ENCODE assay signal across 1 cellular context in the genomic region with DNA sequence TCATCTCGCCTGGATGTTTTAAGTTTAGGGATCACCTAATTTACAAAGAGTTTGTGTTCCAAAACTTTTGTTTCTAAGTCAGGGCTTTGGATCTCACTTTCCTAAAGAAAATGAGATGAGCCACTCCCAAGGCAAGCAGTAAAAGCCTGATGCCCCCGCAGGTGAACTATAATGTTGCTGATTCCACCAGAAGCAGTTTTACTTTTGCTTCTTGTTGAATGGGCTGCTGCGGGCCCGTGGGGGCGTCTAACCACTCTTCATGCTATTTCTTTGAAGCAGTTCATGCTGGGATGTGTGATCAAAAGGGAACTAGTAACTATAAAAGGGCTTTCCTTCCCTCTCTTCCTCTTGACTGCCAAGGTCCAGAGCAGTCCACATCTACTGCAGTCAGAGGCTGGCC.
TF ChIP-seq lines count a peak whose summit lies in the region.

No MANE protein-coding gene starts in this region.

TF ChIP-seq in WTC11, 78 proteins besides CTCF, POLR2A, EP300 and RAD21 (continued from another document):
- TF ChIP-seq, protein P1, sequence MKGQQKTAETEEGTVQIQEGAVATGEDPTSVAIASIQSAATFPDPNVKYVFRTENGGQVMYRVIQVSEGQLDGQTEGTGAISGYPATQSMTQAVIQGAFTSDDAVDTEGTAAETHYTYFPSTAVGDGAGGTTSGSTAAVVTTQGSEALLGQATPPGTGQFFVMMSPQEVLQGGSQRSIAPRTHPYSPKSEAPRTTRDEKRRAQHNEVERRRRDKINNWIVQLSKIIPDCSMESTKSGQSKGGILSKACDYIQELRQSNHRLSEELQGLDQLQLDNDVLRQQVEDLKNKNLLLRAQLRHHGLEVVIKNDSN (CRISPR knock-in tag; IDR thresholded peaks at IDR 0.05): no peak
- TF ChIP-seq, protein P2, sequence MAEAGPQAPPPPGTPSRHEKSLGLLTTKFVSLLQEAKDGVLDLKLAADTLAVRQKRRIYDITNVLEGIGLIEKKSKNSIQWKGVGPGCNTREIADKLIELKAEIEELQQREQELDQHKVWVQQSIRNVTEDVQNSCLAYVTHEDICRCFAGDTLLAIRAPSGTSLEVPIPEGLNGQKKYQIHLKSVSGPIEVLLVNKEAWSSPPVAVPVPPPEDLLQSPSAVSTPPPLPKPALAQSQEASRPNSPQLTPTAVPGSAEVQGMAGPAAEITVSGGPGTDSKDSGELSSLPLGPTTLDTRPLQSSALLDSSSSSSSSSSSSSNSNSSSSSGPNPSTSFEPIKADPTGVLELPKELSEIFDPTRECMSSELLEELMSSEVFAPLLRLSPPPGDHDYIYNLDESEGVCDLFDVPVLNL (CRISPR knock-in tag; IDR thresholded peaks at IDR 0.05; ENCODE audit: borderline replicate concordance, low read depth): no peak
